Comparison of ENCODE assay signal across 20 cellular contexts in genomic region chr19:18470787-18471186, GRCh38.
"Had no signal": no experiment of that assay in that cellular context is flagged by ENCODE, and none has a peak within 500 bp of the region (broad histone marks: within the 10 kb centered on the region; RNA-seq: fewer than 3 reads in every experiment).

No MANE protein-coding gene starts in this region.

- H3K27ac ChIP-seq: colonic mucosa, foreskin keratinocyte, thoracic aorta had no signal

- H3K9me3 Mint-ChIP-seq: activated naive CD8-positive, alpha-beta T cell treated with anti-CD3 and anti-CD28 coated beads, Interleukin-2, amount 10 ng/mL, durations not matched to agents 7 days and 5 days; activated T-cell treated with anti-CD3 and anti-CD28 coated beads, Interleukin-2, amount 50 U/mL, for 24 hours; activated T-helper 2 cell treated with anti-CD3 and anti-CD28 coated beads, Interferon-gamma antibody, Interleukin-2, Interleukin-4, amounts not matched to agents 10 μg/mL and 5 μg/mL and 100 μg/mL, durations not matched to agents 14 hours and 24 hours and 36 hours; T-helper 1 cell treated with Interleukin-12 subunit alpha and Interleukin-12 subunit beta and Interleukin-4 antibody, amounts not matched to agents 30 μg/mL and 1 μg/mL, for 36 hours; type B pancreatic cell had no signal

- H3K9me3 ChIP-seq: colonic mucosa, thoracic aorta had no signal

- H3K27ac Mint-ChIP-seq: activated naive CD8-positive, alpha-beta T cell treated with anti-CD3 and anti-CD28 coated beads, Interleukin-2, amount 10 ng/mL, durations not matched to agents 7 days and 5 days; activated T-helper 2 cell treated with anti-CD3 and anti-CD28 coated beads, Interferon-gamma antibody, Interleukin-2, Interleukin-4, amounts not matched to agents 10 μg/mL and 5 μg/mL and 100 μg/mL, durations not matched to agents 14 hours and 24 hours and 36 hours; T-helper 1 cell treated with Interleukin-12 subunit alpha and Interleukin-12 subunit beta and Interleukin-4 antibody, amounts not matched to agents 30 μg/mL and 1 μg/mL, for 36 hours; type B pancreatic cell had no signal

- H3K36me3 Mint-ChIP-seq: type B pancreatic cell had no signal

- H3K36me3 ChIP-seq: colonic mucosa had no signal

- H3K4me3 ChIP-seq: colonic mucosa, thoracic aorta had no signal

- ATAC-seq: foreskin keratinocyte had no signal

- H3K4me1 ChIP-seq: foreskin keratinocyte had no signal

- H3K27me3 ChIP-seq: colonic mucosa, foreskin keratinocyte had no signal

- FAIRE-seq: bronchial epithelial cell, islet of Langerhans had no signal

- H3K27me3 Mint-ChIP-seq: activated naive CD8-positive, alpha-beta T cell treated with anti-CD3 and anti-CD28 coated beads, Interleukin-2, amount 10 ng/mL, durations not matched to agents 7 days and 5 days; activated T-cell treated with anti-CD3 and anti-CD28 coated beads, Interleukin-2, amount 50 U/mL, for 24 hours; type B pancreatic cell had no signal

- H3K4me3 Mint-ChIP-seq: activated naive CD8-positive, alpha-beta T cell treated with anti-CD3 and anti-CD28 coated beads, Interleukin-2, amount 10 ng/mL, durations not matched to agents 7 days and 5 days; activated T-cell treated with anti-CD3 and anti-CD28 coated beads, Interleukin-2, amount 50 U/mL, for 24 hours; T-helper 1 cell treated with Interleukin-12 subunit alpha and Interleukin-12 subunit beta and Interleukin-4 antibody, amounts not matched to agents 30 μg/mL and 1 μg/mL, for 36 hours; type B pancreatic cell had no signal

- DNase-seq: activated CD4-positive, alpha-beta T cell treated with anti-CD3 and anti-CD28 coated beads for 4 hours; activated CD4-positive, CD25-positive, alpha-beta regulatory T cell; activated CD8-positive, alpha-beta memory T cell treated with anti-CD3 and anti-CD28 coated beads for 24 hours; activated CD8-positive, alpha-beta memory T cell treated with anti-CD3 and anti-CD28 coated beads, Interleukin-2, amount 50 U/mL, for 4 hours; activated naive CD4-positive, alpha-beta T cell; amniotic stem cell; colonic mucosa; foreskin keratinocyte; hippocampal formation; left ventricle myocardium superior; posterior cingulate gyrus; stimulated activated naive CD4-positive, alpha-beta T cell treated with Interleukin-2 at 50 U/mL for 16 hours had no signal
